9 cellular contexts compared by ENCODE assay signal in genomic region chr1:235945775-235946565, GRCh38.
A peak's percentile ranks its signal among the peaks of the same experiment; 100 is the strongest.
DNase-seq lines count a peak whose midpoint lies in the region; ATAC-seq, FAIRE-seq and TF ChIP-seq lines count a peak whose summit lies in the region.
"Had no signal": no experiment of that assay in that cellular context is flagged by ENCODE, and none has a peak within 500 bp of the region (broad histone marks: within the 10 kb centered on the region; RNA-seq: fewer than 3 reads in every experiment).

No MANE protein-coding gene starts in this region.

- FAIRE-seq in GM12892 (lab: Jason Lieb, UNC): peak; percentile 88

- no peak for TF ChIP-seq POLR2A in GM12892 (IDR thresholded peaks at IDR 0.05; ENCODE audit: low read depth, low read length)
- no peak for TF ChIP-seq POLR2A in NB4 (IDR thresholded peaks at IDR 0.05; ENCODE audit: extremely low read depth, insufficient read length)

- TF ChIP-seq CTCF in NB4 (IDR thresholded peaks at IDR 0.05; ENCODE audit: low read depth, low read length) (no peak), lung (IDR thresholded peaks at IDR 0.05; ENCODE audit: control extremely low read depth, extremely low read depth) (no peak), PC-9 (conservative IDR thresholded peaks at IDR 0.05) (no peak)

- BruUV-seq in PC-9 (replicated peaks; lab: Mats Ljungman, UMichigan): no TSS peak

- H3K9me3 ChIP-seq in lung (ENCODE audit: control insufficient read depth in 2 of 2, insufficient read depth in 1 of 2, low read length in 1 of 2) (no peaks in the 10 kb centered on the region), PC-9 (ENCODE audit: insufficient read depth, low read depth) (no peaks in the 10 kb centered on the region)
- H3K9me3 ChIP-seq in effector memory CD4-positive, alpha-beta T cell (ENCODE audit: control insufficient read depth, low read length): no peaks in the 10 kb centered on the region

- H3K27ac ChIP-seq in lung (ENCODE audit: low read depth in 1 of 2, low read length in 1 of 2) (peak overlapping the region in 1 of 2 donors; percentile 89), PC-9 (no peak overlapping the region)
- H3K27ac ChIP-seq in effector memory CD4-positive, alpha-beta T cell (ENCODE audit: insufficient read depth, low read length, poor library complexity, severe bottlenecking): no peak overlapping the region

- H3K4me1 ChIP-seq in lung (ENCODE audit: control insufficient read depth in 2 of 2, insufficient read depth in 2 of 2, low read length in 2 of 2) (peaks cover 0 to 10% of the 10 kb centered on the region in 2 donors), PC-9 (replicated peaks; ENCODE audit: insufficient read depth) (peaks cover 13% of the 10 kb centered on the region; the same call in 1 of the 2 replicates)
- H3K4me1 ChIP-seq in effector memory CD4-positive, alpha-beta T cell (ENCODE audit: control insufficient read depth, insufficient read depth, low read length, poor library complexity, severe bottlenecking): no peaks in the 10 kb centered on the region

- peak; percentile 49 for DNase-seq in GM12892 (ENCODE audit: insufficient read length)
- peak; percentile 93 for DNase-seq in NB4 (ENCODE audit: low read depth)
- DNase-seq in lung (ENCODE audit: low spot score): peak; percentile 61
- DNase-seq in effector memory CD4-positive, alpha-beta T cell: no peak
- no peak for DNase-seq in NCI-H2107 (lab: John Stamatoyannopoulos, UW)
- no peak for DNase-seq in AG08395 (ENCODE audit: low spot score)
- DNase-seq in PC-9: no peak
- DNase-seq: activated gamma-delta T cell had no signal

- 38 to 73% methylated on average over 15 of the region's 15 CpGs for WGBS in lung, 2 donors

- H4K20me1 ChIP-seq in PC-9 (ENCODE audit: insufficient read depth): no peaks in the 10 kb centered on the region

- intact Hi-C loops in PC-9 (cut with micrococcal nuclease; ENCODE audit: unreplicated experiment): loop anchor here (1.0 to 5.0 kb wide), 2 partner anchors 80 to 164 kb away; partner anchors contain the start of gene LYST

- H3K36me3 ChIP-seq in lung (ENCODE audit: control insufficient read depth in 2 of 2, insufficient read depth in 2 of 2, low read length in 2 of 2): no peaks in the 10 kb centered on the region
- no peaks in the 10 kb centered on the region for H3K36me3 ChIP-seq in effector memory CD4-positive, alpha-beta T cell (ENCODE audit: control insufficient read depth, insufficient read depth, low read length)
- no peaks in the 10 kb centered on the region for H3K36me3 ChIP-seq in PC-9 (ENCODE audit: low read depth)

- H3K4me2 ChIP-seq in PC-9: no peak overlapping the region

- no peak overlapping the region for H2AFZ ChIP-seq in PC-9

- H3K79me2 ChIP-seq in PC-9 (ENCODE audit: low read depth): no peaks in the 10 kb centered on the region

- no peaks in the 10 kb centered on the region for H3F3A ChIP-seq in PC-9 (ENCODE audit: insufficient read depth, low read depth)

- ATAC-seq in GM21576 (IDR thresholded peaks at IDR 0.05; ENCODE audit: unreplicated experiment) (peak; percentile 72), lung (ENCODE audit: insufficient read depth, low FRiP score) (peak; percentile 54)

- POLR2A ChIA-PET in PC-9 (lab: Charles Lee; ENCODE audit: unreplicated experiment): interaction anchor here (0.7 kb wide), 2 partner anchors 43 to 45 kb away, joined by 6 to 9 read pairs; no protein-coding TSS in a partner anchor

- CTCF ChIA-PET in PC-9 (lab: Charles Lee): interaction anchor here (0.7 to 0.8 kb wide), 3 partner anchors 80 to 215 kb away, joined by 3 to 4 read pairs (median 3); no protein-coding TSS in a partner anchor

- no peaks in the 10 kb centered on the region for H3K27me3 ChIP-seq in lung (ENCODE audit: control insufficient read depth, insufficient read depth)
- H3K27me3 ChIP-seq in effector memory CD4-positive, alpha-beta T cell (replicated peaks; ENCODE audit: control insufficient read depth, insufficient read depth, low read length, poor library complexity, severe bottlenecking): no peaks in the 10 kb centered on the region
- no peaks in the 10 kb centered on the region for H3K27me3 ChIP-seq in PC-9 (ENCODE audit: insufficient read depth, low read depth)

- H3K9me2 ChIP-seq in PC-9 (ENCODE audit: insufficient read depth): 0 out of 2 replicates have a peak, but pooled peaks cover 4% of the 10 kb centered on the region

- H3K4me3 ChIP-seq in NB4 (ENCODE audit: low read depth, low read length): peak overlapping the region; percentile 44
- no peak overlapping the region for H3K4me3 ChIP-seq in lung
- no peak overlapping the region for H3K4me3 ChIP-seq in effector memory CD4-positive, alpha-beta T cell (ENCODE audit: insufficient read depth, low read depth, low read length, poor library complexity, severe bottlenecking)
- H3K4me3 ChIP-seq in PC-9: no peak overlapping the region

Comparison
In these comparisons a context has a peak if more than half of its experiments do, and no peak if none do; other contexts are left out.
1. DNase-seq: peak in GM12892 (single experiment), NB4 (single experiment) and lung (single experiment); none in effector memory CD4-positive, alpha-beta T cell (0 of 3), NCI-H2107 (single experiment), AG08395 (single experiment) and PC-9 (0 of 2).